ENCODE assay signal across 29 cellular contexts in genomic region chr14:33733721-33734120, GRCh38.
"Had no signal": no experiment of that assay in that cellular context is flagged by ENCODE, and none has a peak within 500 bp of the region (broad histone marks: within the 10 kb centered on the region; RNA-seq: fewer than 3 reads in every experiment).

No MANE protein-coding gene starts in this region.

- FAIRE-seq: astrocyte, bronchial epithelial cell had no signal

- H3K4me3 Mint-ChIP-seq: activated CD4-positive, alpha-beta memory T cell treated with anti-CD3 and anti-CD28 coated beads for 36 hours; activated CD4-positive, alpha-beta T cell treated with anti-CD3 and anti-CD28 coated beads for 36 hours; activated CD4-positive, alpha-beta T cell treated with anti-CD3 and anti-CD28 coated beads, Interleukin-2, amount 10 ng/mL, durations not matched to agents 24 days and 14 days; activated CD8-positive, alpha-beta memory T cell treated with anti-CD3 and anti-CD28 coated beads, Interleukin-2, amount 10 ng/mL, durations not matched to agents 7 days and 5 days; activated CD8-positive, alpha-beta T cell treated with anti-CD3 and anti-CD28 coated beads, Interleukin-2, amount 10 ng/mL, durations not matched to agents 7 days and 5 days; activated naive CD4-positive, alpha-beta T cell treated with anti-CD3 and anti-CD28 coated beads, Interleukin-2, amount 10 ng/mL, durations not matched to agents 7 days and 5 days; activated naive CD8-positive, alpha-beta T cell; central memory CD8-positive, alpha-beta T cell; dendritic cell treated with granulocyte-macrophage colony-stimulating factor and Interleukin-4, amounts not matched to agents 40 ng/mL and 50 ng/mL, for 4 days; endodermal cell had no signal

- H3K36me3 Mint-ChIP-seq: activated CD4-positive, alpha-beta memory T cell treated with anti-CD3 and anti-CD28 coated beads for 36 hours; activated CD8-positive, alpha-beta memory T cell treated with anti-CD3 and anti-CD28 coated beads, Interleukin-2, amount 10 ng/mL, durations not matched to agents 7 days and 5 days; activated naive CD4-positive, alpha-beta T cell treated with anti-CD3 and anti-CD28 coated beads, Interleukin-2, amount 10 ng/mL, durations not matched to agents 7 days and 5 days; activated naive CD8-positive, alpha-beta T cell had no signal

- H3K36me3 ChIP-seq: brain microvascular endothelial cell, esophagus squamous epithelium had no signal

- H3K4me1 ChIP-seq: esophagus squamous epithelium had no signal

- H3K4me1 Mint-ChIP-seq: activated CD4-positive, alpha-beta T cell treated with anti-CD3 and anti-CD28 coated beads, Interleukin-2, amount 10 ng/mL, durations not matched to agents 24 days and 14 days; activated CD8-positive, alpha-beta memory T cell treated with anti-CD3 and anti-CD28 coated beads, Interleukin-2, amount 10 ng/mL, durations not matched to agents 7 days and 5 days; activated naive CD4-positive, alpha-beta T cell treated with anti-CD3 and anti-CD28 coated beads, Interleukin-2, amount 10 ng/mL, durations not matched to agents 7 days and 5 days; central memory CD8-positive, alpha-beta T cell; endodermal cell had no signal

- H3K27me3 ChIP-seq: brain microvascular endothelial cell, dorsolateral prefrontal cortex, esophagus squamous epithelium had no signal

- H3K9me3 Mint-ChIP-seq: activated CD4-positive, alpha-beta memory T cell treated with anti-CD3 and anti-CD28 coated beads for 36 hours; activated CD4-positive, alpha-beta T cell treated with anti-CD3 and anti-CD28 coated beads, Interleukin-2, amount 10 ng/mL, durations not matched to agents 24 days and 14 days; dendritic cell treated with granulocyte-macrophage colony-stimulating factor and Interleukin-4, amounts not matched to agents 40 ng/mL and 50 ng/mL, for 4 days; endodermal cell had no signal

- H3K27ac Mint-ChIP-seq: activated CD4-positive, alpha-beta memory T cell treated with anti-CD3 and anti-CD28 coated beads for 36 hours; activated CD4-positive, alpha-beta T cell treated with anti-CD3 and anti-CD28 coated beads for 36 hours; activated CD8-positive, alpha-beta memory T cell treated with anti-CD3 and anti-CD28 coated beads, Interleukin-2, amount 10 ng/mL, durations not matched to agents 7 days and 5 days; activated CD8-positive, alpha-beta T cell treated with anti-CD3 and anti-CD28 coated beads, Interleukin-2, amount 10 ng/mL, durations not matched to agents 7 days and 5 days; activated naive CD4-positive, alpha-beta T cell treated with anti-CD3 and anti-CD28 coated beads, Interleukin-2, amount 10 ng/mL, durations not matched to agents 7 days and 5 days; activated naive CD8-positive, alpha-beta T cell; activated T-helper 2 cell treated with anti-CD3 and anti-CD28 coated beads, Interferon-gamma antibody, Interleukin-2, Interleukin-4, amounts not matched to agents 10 μg/mL and 5 μg/mL and 100 μg/mL, durations not matched to agents 14 hours and 24 hours and 36 hours; dendritic cell treated with granulocyte-macrophage colony-stimulating factor and Interleukin-4, amounts not matched to agents 40 ng/mL and 50 ng/mL, for 4 days; endodermal cell had no signal

- H3K27me3 Mint-ChIP-seq: activated CD4-positive, alpha-beta T cell treated with anti-CD3 and anti-CD28 coated beads, Interleukin-2, amount 10 ng/mL, durations not matched to agents 24 days and 14 days; activated CD8-positive, alpha-beta memory T cell treated with anti-CD3 and anti-CD28 coated beads, Interleukin-2, amount 10 ng/mL, durations not matched to agents 7 days and 5 days; central memory CD8-positive, alpha-beta T cell; dendritic cell treated with granulocyte-macrophage colony-stimulating factor and Interleukin-4, amounts not matched to agents 40 ng/mL and 50 ng/mL, for 4 days had no signal

- H3K27ac ChIP-seq: brain microvascular endothelial cell, coronary artery, epithelial cell of prostate, esophagus squamous epithelium had no signal

- ATAC-seq: activated CD8-positive, alpha-beta memory T cell treated with anti-CD3 and anti-CD28 coated beads, Interleukin-2, amount 10 ng/mL, durations not matched to agents 7 days and 5 days; activated CD8-positive, alpha-beta T cell treated with anti-CD3 and anti-CD28 coated beads, Interleukin-2, amount 10 ng/mL, durations not matched to agents 7 days and 5 days had no signal

- H3K4me3 ChIP-seq: coronary artery, dorsolateral prefrontal cortex, esophagus squamous epithelium had no signal

- H3K9me3 ChIP-seq: esophagus squamous epithelium had no signal

- DNase-seq: activated CD4-positive, alpha-beta memory T cell treated with anti-CD3 and anti-CD28 coated beads for 36 hours; activated CD4-positive, alpha-beta T cell treated with anti-CD3 and anti-CD28 coated beads for 36 hours; activated CD4-positive, alpha-beta T cell treated with anti-CD3 and anti-CD28 coated beads, Interleukin-2, amount 10 ng/mL, durations not matched to agents 24 days and 14 days; activated CD4-positive, CD25-positive, alpha-beta regulatory T cell; activated CD4-positive, CD25-positive, alpha-beta regulatory T cell treated with anti-CD3 and anti-CD28 coated beads, Interleukin-2, amount 50 U/mL, for 72 hours; activated CD8-positive, alpha-beta memory T cell treated with anti-CD3 and anti-CD28 coated beads, Interleukin-2, amount 10 ng/mL, durations not matched to agents 7 days and 5 days; activated CD8-positive, alpha-beta memory T cell treated with anti-CD3 and anti-CD28 coated beads, Interleukin-2, amount 50 U/mL, for 4 hours; activated CD8-positive, alpha-beta T cell treated with anti-CD3 and anti-CD28 coated beads, Interleukin-2, amount 10 ng/mL, durations not matched to agents 7 days and 5 days; activated effector memory CD4-positive, alpha-beta T cell treated with anti-CD3 and anti-CD28 coated beads, Interleukin-2, amount 50 U/mL, for 16 hours; activated naive CD4-positive, alpha-beta T cell treated with anti-CD3 and anti-CD28 coated beads, Interleukin-2, amount 10 ng/mL, durations not matched to agents 7 days and 5 days; activated T-cell treated with anti-CD3 and anti-CD28 coated beads, Interleukin-2, amount 50 U/mL, for 1 hour; amniotic stem cell; anterior cingulate cortex; brain microvascular endothelial cell; dorsolateral prefrontal cortex; effector memory CD4-positive, alpha-beta T cell; endodermal cell; esophagus squamous epithelium; foreskin melanocyte; head of caudate nucleus; hippocampal formation had no signal
